Comparison of ENCODE assay signal across 12 cellular contexts in the genomic region with DNA sequence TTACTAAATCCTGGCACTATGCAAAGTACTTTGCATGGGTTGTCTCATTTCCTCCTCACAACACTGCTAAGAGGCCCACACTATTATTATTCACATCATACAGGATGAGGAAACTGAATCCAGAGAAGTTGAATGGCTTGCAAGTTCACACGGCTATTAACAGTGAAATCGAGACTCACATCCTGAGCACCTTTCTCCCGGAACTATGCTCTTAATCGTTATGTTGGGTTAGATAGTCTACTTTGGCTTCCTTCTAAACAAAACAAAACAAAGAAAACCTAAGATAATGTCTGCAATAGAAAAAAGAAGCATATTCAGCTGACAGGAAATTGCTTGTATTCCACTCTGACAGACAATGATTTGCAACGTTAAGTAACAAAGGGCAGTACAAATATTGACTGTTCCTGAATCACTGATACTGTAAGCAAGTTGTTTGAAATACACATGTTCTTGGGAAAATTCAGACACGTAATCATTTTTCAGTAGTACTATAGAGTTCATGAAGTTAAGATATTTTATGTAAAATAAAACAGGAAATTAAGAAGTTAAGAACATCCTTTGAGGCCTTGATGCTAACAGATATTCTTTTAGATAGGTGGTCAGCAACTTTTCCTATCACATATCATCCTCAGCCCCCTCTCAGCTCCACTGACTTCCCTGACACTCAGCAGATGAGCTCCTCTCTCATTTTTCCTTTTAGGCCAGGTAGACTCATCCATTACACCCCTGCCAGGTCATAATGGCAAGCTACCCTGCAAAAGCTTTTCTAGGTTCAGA. TPM values are rescaled to one million over a fixed set of nuclear protein-coding genes. Genes with fewer than 3 reads are reported as not detected.
DNase-seq lines count a peak whose midpoint lies in the region; ATAC-seq, FAIRE-seq and TF ChIP-seq lines count a peak whose summit lies in the region.
"Had no signal": no experiment of that assay in that cellular context is flagged by ENCODE, and none has a peak within 500 bp of the region (broad histone marks: within the 10 kb centered on the region; RNA-seq: fewer than 3 reads in every experiment).

No MANE protein-coding gene starts in this region.

- H3K4me1 ChIP-seq in vagina: peaks cover 6% of the 10 kb centered on the region

- H3K36me3 ChIP-seq in vagina: no peaks in the 10 kb centered on the region
- H3K36me3 ChIP-seq: lower lobe of right lung had no signal

- CTCF ChIA-PET in GM10248 (lab: Yijun Ruan, JAX): no interaction called here

- no peak overlapping the region for H3K4me3 ChIP-seq in vagina
- H3K4me3 ChIP-seq: lower lobe of right lung had no signal

- peak; percentile 36 for ATAC-seq in stimulated activated naive CD8-positive, alpha-beta T cell treated with anti-CD3 and anti-CD28 coated beads, Interleukin-15, amount 100 ng/mL, for 72 hours
- no peak for ATAC-seq in stimulated activated naive CD8-positive, alpha-beta T cell treated with anti-CD3 and anti-CD28 coated beads, Interleukin-15, Interleukin-2, amounts not matched to agents 100 U/mL and 50 U/mL, for 24 hours
- ATAC-seq in HG03175 (IDR thresholded peaks at IDR 0.05; ENCODE audit: unreplicated experiment): no peak

- no peak for DNase-seq in stimulated activated naive CD8-positive, alpha-beta T cell treated with anti-CD3 and anti-CD28 coated beads, Interleukin-15, amount 100 ng/mL, for 72 hours
- DNase-seq in stimulated activated naive CD8-positive, alpha-beta T cell treated with anti-CD3 and anti-CD28 coated beads, Interleukin-15, Interleukin-2, amounts not matched to agents 100 U/mL and 50 U/mL, for 24 hours: no peak
- DNase-seq in SHP77 treated with DMSO at 0.1 percent for 48 hours (lab: John Stamatoyannopoulos, UW) (peak; percentile 64), iris pigment epithelial cell (ENCODE audit: low read depth) (peak; percentile 63), vagina (ENCODE audit: extremely low spot score in 2 of 2) (no peak), GM19239 (ENCODE audit: insufficient read length, low spot score) (no peak), GM10248 (ENCODE audit: extremely low spot score) (no peak)
- DNase-seq: activated CD4-positive, CD25-positive, alpha-beta regulatory T cell treated with anti-CD3 and anti-CD28 coated beads, Interleukin-2, amount 50 U/mL, for 72 hours; DMS 273 treated with DMSO at 0.1 percent for 48 hours; lower lobe of right lung had no signal

- no peaks in the 10 kb centered on the region for H3K9me3 ChIP-seq in vagina
- H3K9me3 ChIP-seq: lower lobe of right lung had no signal

- no peaks in the 10 kb centered on the region for H3K27me3 ChIP-seq in vagina

- peaks cover 0 to 26% of the 10 kb centered on the region in 2 donors for H3K9me3 Mint-ChIP-seq in stimulated activated naive CD8-positive, alpha-beta T cell treated with anti-CD3 and anti-CD28 coated beads, Interleukin-15, amount 100 ng/mL, for 72 hours
- H3K9me3 Mint-ChIP-seq: central memory CD8-positive, alpha-beta T cell had no signal

- POLR2A ChIA-PET in GM10248 (lab: Yijun Ruan, JAX): no interaction called here

- peak overlapping the region in 1 of 2 donors; percentile 78 for H3K27ac Mint-ChIP-seq in stimulated activated naive CD8-positive, alpha-beta T cell treated with anti-CD3 and anti-CD28 coated beads, Interleukin-15, amount 100 ng/mL, for 72 hours

- TF ChIP-seq CTCF in vagina (IDR thresholded peaks at IDR 0.05) (no peak), GM10248 (IDR thresholded peaks at IDR 0.05; ENCODE audit: control extremely low read depth, extremely low read depth, low read depth, missing control alignments) (no peak)

- intact Hi-C loops in vagina (cut with DNase I): loop anchor here (5.0 kb wide), 1 partner anchor 433 kb away; no protein-coding TSS in a partner anchor

- peaks cover 68% of the 10 kb centered on the region for H3K4me1 Mint-ChIP-seq in stimulated activated naive CD8-positive, alpha-beta T cell treated with anti-CD3 and anti-CD28 coated beads, Interleukin-15, amount 100 ng/mL, for 72 hours

- peaks cover 4% of the 10 kb centered on the region for H3K27me3 Mint-ChIP-seq in stimulated activated naive CD8-positive, alpha-beta T cell treated with anti-CD3 and anti-CD28 coated beads, Interleukin-15, amount 100 ng/mL, for 72 hours

- H3K27ac ChIP-seq in vagina: peak overlapping the region; percentile 25
- H3K27ac ChIP-seq: lower lobe of right lung had no signal

- no peak for FAIRE-seq in GM19239 (lab: Jason Lieb, UNC)

- H3K4me3 Mint-ChIP-seq in stimulated activated naive CD8-positive, alpha-beta T cell treated with anti-CD3 and anti-CD28 coated beads, Interleukin-15, amount 100 ng/mL, for 72 hours: no peak overlapping the region
- H3K4me3 Mint-ChIP-seq: central memory CD8-positive, alpha-beta T cell had no signal

- TF ChIP-seq POLR2A in vagina (IDR thresholded peaks at IDR 0.05): no peak

RNA-seq across cellular contexts. Expression of gene C2CD4B, which starts 40.7 kb away (rescaled TPM):
- 0.49 TPM for total RNA-seq in vagina

RNA-seq across cellular contexts. Expression of gene C2CD4A, which starts 57.6 kb away (rescaled TPM):
- not detected for total RNA-seq in vagina

Comparison
In these comparisons a context has a peak if more than half of its experiments do, and no peak if none do; other contexts are left out.
1. DNase-seq: peak in SHP77 treated with DMSO at 0.1 percent for 48 hours (single experiment) and iris pigment epithelial cell (single experiment); none in stimulated activated naive CD8-positive, alpha-beta T cell treated with anti-CD3 and anti-CD28 coated beads, Interleukin-15, amount 100 ng/mL, for 72 hours (0 of 2), stimulated activated naive CD8-positive, alpha-beta T cell treated with anti-CD3 and anti-CD28 coated beads, Interleukin-15, Interleukin-2, amounts not matched to agents 100 U/mL and 50 U/mL, for 24 hours (single experiment), vagina (0 of 2), GM19239 (single experiment) and GM10248 (single experiment).